Comparison of ENCODE assay signal across 25 cellular contexts in the genomic region with DNA sequence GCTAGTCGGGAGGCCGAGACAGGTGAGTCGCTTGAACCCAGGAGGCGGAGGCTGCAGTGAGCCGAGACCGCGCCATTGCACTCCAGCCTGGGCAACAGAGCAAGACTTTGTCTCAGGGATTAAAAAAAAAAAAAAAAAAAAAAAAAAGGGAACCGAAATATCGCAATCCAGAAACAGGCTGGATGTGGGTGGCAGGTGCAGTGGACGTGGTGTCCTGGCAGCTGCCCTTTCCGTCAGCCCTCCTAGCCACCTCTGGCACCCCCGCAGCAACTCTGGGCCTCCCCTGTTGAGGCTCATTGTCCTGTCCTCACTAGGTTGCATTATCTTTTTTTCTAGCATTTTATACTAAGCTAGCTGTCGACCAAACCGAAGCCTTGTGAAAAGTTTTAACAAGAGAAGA.
"Had no signal": no experiment of that assay in that cellular context is flagged by ENCODE, and none has a peak within 500 bp of the region (broad histone marks: within the 10 kb centered on the region; RNA-seq: fewer than 3 reads in every experiment).

No MANE protein-coding gene starts in this region.

- H3K36me3 Mint-ChIP-seq: mesothelial cell of epicardium had no signal

- H3K27me3 ChIP-seq: body of pancreas, cardiac muscle cell, left lung, sigmoid colon had no signal

- H3K27ac ChIP-seq: body of pancreas, cardiac muscle cell, left lung, sigmoid colon, thoracic aorta had no signal

- H3K4me3 ChIP-seq: body of pancreas, cardiac muscle cell, left lung, sigmoid colon, thoracic aorta had no signal

- H3K9me3 ChIP-seq: body of pancreas, sigmoid colon, thoracic aorta had no signal

- DNase-seq: activated CD4-positive, alpha-beta T cell treated with anti-CD3 and anti-CD28 coated beads, Interleukin-2, amount 10 ng/mL, durations not matched to agents 7 days and 5 days; activated CD8-positive, alpha-beta T cell treated with anti-CD3 and anti-CD28 coated beads for 36 hours; activated gamma-delta T cell; activated naive CD4-positive, alpha-beta T cell treated with anti-CD3 and anti-CD28 coated beads, Interleukin-2, amount 50 U/mL, for 16 hours; activated naive CD8-positive, alpha-beta T cell treated with anti-CD3 and anti-CD28 coated beads, Interleukin-2, amount 50 U/mL, for 24 hours; anterior cingulate cortex; body of pancreas; cortex of kidney; erythroblast; foreskin fibroblast; left lung; natural killer cell; retina; sigmoid colon; stimulated activated CD4-positive, alpha-beta T cell treated with anti-CD3 and anti-CD28 coated beads, Interleukin-2, amount 100 ng/mL, for 48 hours; stimulated activated CD8-positive, alpha-beta memory T cell treated with anti-CD3 and anti-CD28 coated beads, Interleukin-4, amount 100 ng/mL, for 48 hours; stimulated activated naive CD4-positive, alpha-beta T cell treated with Interleukin-2 at 50 U/mL for 16 hours; T-helper 1 cell; T-helper 9 cell had no signal

- H3K36me3 ChIP-seq: cardiac muscle cell, left lung, sigmoid colon, thoracic aorta had no signal

- H3K4me3 Mint-ChIP-seq: activated CD4-positive, alpha-beta T cell treated with anti-CD3 and anti-CD28 coated beads, Interleukin-2, amount 10 ng/mL, durations not matched to agents 7 days and 5 days; activated CD8-positive, alpha-beta T cell treated with anti-CD3 and anti-CD28 coated beads for 36 hours; activated naive CD8-positive, alpha-beta T cell treated with anti-CD3 and anti-CD28 coated beads, Interleukin-2, amount 50 U/mL, for 24 hours; activated T-helper 1 cell treated with anti-CD3 and anti-CD28 coated beads, Interleukin-12 subunit alpha, Interleukin-12 subunit beta, Interleukin-2, Interleukin-4 antibody, amounts not matched to agents 30 ng/mL and 10 ng/mL and 1 ng/mL, durations not matched to agents 14 hours and 24 hours and 36 hours; mesothelial cell of epicardium; natural killer cell; type B pancreatic cell had no signal

- H3K9me3 Mint-ChIP-seq: activated T-helper 1 cell treated with anti-CD3 and anti-CD28 coated beads, Interleukin-12 subunit alpha, Interleukin-12 subunit beta, Interleukin-2, Interleukin-4 antibody, amounts not matched to agents 30 ng/mL and 10 ng/mL and 1 ng/mL, durations not matched to agents 14 hours and 24 hours and 36 hours; mesothelial cell of epicardium; natural killer cell; type B pancreatic cell had no signal

- H3K27ac Mint-ChIP-seq: activated CD4-positive, alpha-beta T cell treated with anti-CD3 and anti-CD28 coated beads, Interleukin-2, amount 10 ng/mL, durations not matched to agents 7 days and 5 days; activated CD8-positive, alpha-beta T cell treated with anti-CD3 and anti-CD28 coated beads for 36 hours; activated naive CD8-positive, alpha-beta T cell treated with anti-CD3 and anti-CD28 coated beads, Interleukin-2, amount 50 U/mL, for 24 hours; activated T-helper 1 cell treated with anti-CD3 and anti-CD28 coated beads, Interleukin-12 subunit alpha, Interleukin-12 subunit beta, Interleukin-2, Interleukin-4 antibody, amounts not matched to agents 30 ng/mL and 10 ng/mL and 1 ng/mL, durations not matched to agents 14 hours and 24 hours and 36 hours; mesothelial cell of epicardium; natural killer cell; progenitor cell of endocrine pancreas; type B pancreatic cell had no signal

- ATAC-seq: activated CD8-positive, alpha-beta T cell treated with anti-CD3 and anti-CD28 coated beads for 36 hours; activated naive CD8-positive, alpha-beta T cell treated with anti-CD3 and anti-CD28 coated beads, Interleukin-2, amount 50 U/mL, for 24 hours; body of pancreas; left lung; natural killer cell had no signal

- H3K27me3 Mint-ChIP-seq: activated CD4-positive, alpha-beta T cell treated with anti-CD3 and anti-CD28 coated beads, Interleukin-2, amount 10 ng/mL, durations not matched to agents 7 days and 5 days; activated CD8-positive, alpha-beta T cell treated with anti-CD3 and anti-CD28 coated beads for 36 hours; activated naive CD8-positive, alpha-beta T cell treated with anti-CD3 and anti-CD28 coated beads, Interleukin-2, amount 50 U/mL, for 24 hours; progenitor cell of endocrine pancreas; type B pancreatic cell had no signal
